Comparison of ENCODE assay signal across 21 cellular contexts in genomic region chr7:159019111-159019510, GRCh38.
DNase-seq lines count a peak whose midpoint lies in the region; ATAC-seq and TF ChIP-seq lines count a peak whose summit lies in the region.
"Had no signal": no experiment of that assay in that cellular context is flagged by ENCODE, and none has a peak within 500 bp of the region (broad histone marks: within the 10 kb centered on the region; RNA-seq: fewer than 3 reads in every experiment).

No MANE protein-coding gene starts in this region.

- ATAC-seq in HG02678 (IDR thresholded peaks at IDR 0.05; ENCODE audit: unreplicated experiment), result no peak
- ATAC-seq in GM21447 (IDR thresholded peaks at IDR 0.05; ENCODE audit: unreplicated experiment), result no peak
- ATAC-seq: stimulated activated memory B cell treated with anti-CD40 and anti-IgM and Interleukin-4, amounts not matched to agents 10 μg/mL and 1 μg/mL and 100 μg/mL, for 72 hours had no signal

- peak; percentile 38 for DNase-seq in activated naive CD4-positive, alpha-beta T cell treated with anti-CD3 and anti-CD28 coated beads for 36 hours
- DNase-seq in activated naive CD4-positive, alpha-beta T cell treated with anti-CD3 and anti-CD28 coated beads, Interleukin-2, amount 10 ng/mL, durations not matched to agents 7 days and 5 days, result no peak
- DNase-seq in posterior vena cava (ENCODE audit: low spot score) (peak; percentile 29), OCI-M2 (lab: John Stamatoyannopoulos, UW; ENCODE audit: unreplicated experiment) (no peak)
- DNase-seq: activated CD4-positive, alpha-beta memory T cell treated with anti-CD3 and anti-CD28 coated beads, Interleukin-2, amount 10 ng/mL, durations not matched to agents 7 days and 5 days; activated T-cell treated with anti-CD3 and anti-CD28 coated beads, Interleukin-2, amount 50 U/mL, for 24 hours; brain microvascular endothelial cell; CD8-positive, alpha-beta memory T cell; NCI-H1092; NCI-H526; PC-9; stimulated activated CD4-positive, alpha-beta T cell treated with anti-CD3 and anti-CD28 coated beads, Interleukin-1b, Interleukin-23, amount 100 ng/mL, for 48 hours; thyroid gland had no signal

- H3K4me3 Mint-ChIP-seq in activated naive CD4-positive, alpha-beta T cell treated with anti-CD3 and anti-CD28 coated beads for 36 hours, result no peak overlapping the region
- no peak overlapping the region for H3K4me3 Mint-ChIP-seq in activated naive CD4-positive, alpha-beta T cell treated with anti-CD3 and anti-CD28 coated beads, Interleukin-2, amount 10 ng/mL, durations not matched to agents 7 days and 5 days
- H3K4me3 Mint-ChIP-seq: activated CD4-positive, alpha-beta memory T cell treated with anti-CD3 and anti-CD28 coated beads, Interleukin-2, amount 10 ng/mL, durations not matched to agents 7 days and 5 days; activated T-cell treated with anti-CD3 and anti-CD28 coated beads, Interleukin-2, amount 50 U/mL, for 24 hours; CD8-positive, alpha-beta memory T cell; nephron; stimulated activated memory B cell treated with anti-CD40 and anti-IgM and Interleukin-4, amounts not matched to agents 10 μg/mL and 1 μg/mL and 100 μg/mL, for 72 hours; T-helper 1 cell treated with Interleukin-12 subunit alpha and Interleukin-12 subunit beta and Interleukin-4 antibody, amounts not matched to agents 30 μg/mL and 1 μg/mL, for 36 hours had no signal

- H3K4me1 ChIP-seq in HEK293 (ENCODE audit: control insufficient read depth, insufficient read depth, low read length), result no peaks in the 10 kb centered on the region
- H3K4me1 ChIP-seq: SJSA1 had no signal

- no peaks in the 10 kb centered on the region for H3K36me3 Mint-ChIP-seq in activated naive CD4-positive, alpha-beta T cell treated with anti-CD3 and anti-CD28 coated beads for 36 hours (ENCODE audit: low read depth)
- H3K36me3 Mint-ChIP-seq in activated naive CD4-positive, alpha-beta T cell treated with anti-CD3 and anti-CD28 coated beads, Interleukin-2, amount 10 ng/mL, durations not matched to agents 7 days and 5 days, result no peaks in the 10 kb centered on the region
- H3K36me3 Mint-ChIP-seq: stimulated activated memory B cell treated with anti-CD40 and anti-IgM and Interleukin-4, amounts not matched to agents 10 μg/mL and 1 μg/mL and 100 μg/mL, for 72 hours had no signal

- TF ChIP-seq CTCF in HEK293 (tag by site-specific recombination; IDR thresholded peaks at IDR 0.05) (no peak), VCaP (conservative IDR thresholded peaks at IDR 0.05) (no peak)

- no peaks in the 10 kb centered on the region for H3K36me3 ChIP-seq in HEK293 (ENCODE audit: control insufficient read depth in 2 of 2, insufficient read depth in 1 of 2, low read length in 2 of 2)
- H3K36me3 ChIP-seq: brain microvascular endothelial cell, SJSA1, thyroid gland had no signal

- H3K9me3 Mint-ChIP-seq in activated naive CD4-positive, alpha-beta T cell treated with anti-CD3 and anti-CD28 coated beads for 36 hours, result peaks cover 6% of the 10 kb centered on the region
- peaks cover 6% of the 10 kb centered on the region for H3K9me3 Mint-ChIP-seq in activated naive CD4-positive, alpha-beta T cell treated with anti-CD3 and anti-CD28 coated beads, Interleukin-2, amount 10 ng/mL, durations not matched to agents 7 days and 5 days
- H3K9me3 Mint-ChIP-seq: nephron had no signal

- intact Hi-C loops in activated naive CD4-positive, alpha-beta T cell treated with anti-CD3 and anti-CD28 coated beads for 36 hours (cut with micrococcal nuclease), result loop anchor here (5.0 kb wide), 3 partner anchors 33 to 202 kb away; no protein-coding TSS in a partner anchor
- intact Hi-C loops in posterior vena cava (cut with DNase I), result no loop called here

- H3K27ac Mint-ChIP-seq in activated naive CD4-positive, alpha-beta T cell treated with anti-CD3 and anti-CD28 coated beads for 36 hours, result peak overlapping the region; percentile 54
- H3K27ac Mint-ChIP-seq in activated naive CD4-positive, alpha-beta T cell treated with anti-CD3 and anti-CD28 coated beads, Interleukin-2, amount 10 ng/mL, durations not matched to agents 7 days and 5 days, result no peak overlapping the region
- H3K27ac Mint-ChIP-seq: activated CD4-positive, alpha-beta memory T cell treated with anti-CD3 and anti-CD28 coated beads, Interleukin-2, amount 10 ng/mL, durations not matched to agents 7 days and 5 days; activated T-cell treated with anti-CD3 and anti-CD28 coated beads, Interleukin-2, amount 50 U/mL, for 24 hours; CD8-positive, alpha-beta memory T cell; stimulated activated memory B cell treated with anti-CD40 and anti-IgM and Interleukin-4, amounts not matched to agents 10 μg/mL and 1 μg/mL and 100 μg/mL, for 72 hours; T-helper 1 cell treated with Interleukin-12 subunit alpha and Interleukin-12 subunit beta and Interleukin-4 antibody, amounts not matched to agents 30 μg/mL and 1 μg/mL, for 36 hours had no signal

- no peaks in the 10 kb centered on the region for H3K9me3 ChIP-seq in HEK293 (ENCODE audit: control insufficient read depth, insufficient read depth, low read depth, low read length)
- H3K9me3 ChIP-seq: SJSA1, thyroid gland had no signal

- POLR2A ChIA-PET in HEK293 (lab: Yijun Ruan, JAX), result no interaction called here

- H3K27me3 Mint-ChIP-seq in activated naive CD4-positive, alpha-beta T cell treated with anti-CD3 and anti-CD28 coated beads for 36 hours (ENCODE audit: low read depth), result peaks cover 6% of the 10 kb centered on the region
- no peaks in the 10 kb centered on the region for H3K27me3 Mint-ChIP-seq in activated naive CD4-positive, alpha-beta T cell treated with anti-CD3 and anti-CD28 coated beads, Interleukin-2, amount 10 ng/mL, durations not matched to agents 7 days and 5 days
- H3K27me3 Mint-ChIP-seq: activated CD4-positive, alpha-beta memory T cell treated with anti-CD3 and anti-CD28 coated beads, Interleukin-2, amount 10 ng/mL, durations not matched to agents 7 days and 5 days had no signal

- CTCF ChIA-PET in activated naive CD4-positive, alpha-beta T cell treated with anti-CD3 and anti-CD28 coated beads for 36 hours (lab: Charles Lee), result interaction anchor here (1.8 kb wide), 1 partner anchor 42 kb away, joined by 9 read pairs; no protein-coding TSS in a partner anchor
- CTCF ChIA-PET in activated naive CD4-positive, alpha-beta T cell treated with anti-CD3 and anti-CD28 coated beads, Interleukin-2, amount 10 ng/mL, durations not matched to agents 7 days and 5 days (lab: Charles Lee), result interaction anchor here (0.7 kb wide), 1 partner anchor 42 kb away, joined by 4 read pairs; no protein-coding TSS in a partner anchor
- CTCF ChIA-PET in HEK293 (lab: Yijun Ruan, JAX), result no interaction called here

- no peak overlapping the region for H3K4me3 ChIP-seq in HEK293 (ENCODE audit: low read depth, low read length)
- H3K4me3 ChIP-seq: PC-9, SJSA1, thyroid gland had no signal

- H3K27ac ChIP-seq in HEK293 (ENCODE audit: extremely low read depth, low read depth, low read length), result no peak overlapping the region
- peak overlapping the region; percentile 38 for H3K27ac ChIP-seq in VCaP
- H3K27ac ChIP-seq: brain microvascular endothelial cell, PC-9, SJSA1, thyroid gland had no signal

- H3K4me1 Mint-ChIP-seq in activated naive CD4-positive, alpha-beta T cell treated with anti-CD3 and anti-CD28 coated beads for 36 hours (ENCODE audit: low read depth), result peaks cover 23% of the 10 kb centered on the region
- peaks cover 3% of the 10 kb centered on the region for H3K4me1 Mint-ChIP-seq in activated naive CD4-positive, alpha-beta T cell treated with anti-CD3 and anti-CD28 coated beads, Interleukin-2, amount 10 ng/mL, durations not matched to agents 7 days and 5 days
- H3K4me1 Mint-ChIP-seq: stimulated activated memory B cell treated with anti-CD40 and anti-IgM and Interleukin-4, amounts not matched to agents 10 μg/mL and 1 μg/mL and 100 μg/mL, for 72 hours had no signal

TF ChIP-seq in HEK293, 187 proteins besides CTCF, POLR2A, EP300 and RAD21:
- TF ChIP-seq EGR2 (tag by site-specific recombination; IDR thresholded peaks at IDR 0.05; ENCODE audit: low read depth) (peak; percentile 53; the same call in 1 of the 2 replicates), KLF17 (tag by site-specific recombination; IDR thresholded peaks at IDR 0.05) (no peak), ZFHX2 (tag by site-specific recombination; conservative IDR thresholded peaks at IDR 0.05) (peak; percentile 68)

Comparison
In these comparisons a context has a peak if more than half of its experiments do, and no peak if none do; other contexts are left out.
1. DNase-seq: peak in activated naive CD4-positive, alpha-beta T cell treated with anti-CD3 and anti-CD28 coated beads for 36 hours (single experiment) and posterior vena cava (single experiment); none in activated naive CD4-positive, alpha-beta T cell treated with anti-CD3 and anti-CD28 coated beads, Interleukin-2, amount 10 ng/mL, durations not matched to agents 7 days and 5 days (single experiment) and OCI-M2 (single experiment).